8 cellular contexts compared by ENCODE assay signal in the genomic region with DNA sequence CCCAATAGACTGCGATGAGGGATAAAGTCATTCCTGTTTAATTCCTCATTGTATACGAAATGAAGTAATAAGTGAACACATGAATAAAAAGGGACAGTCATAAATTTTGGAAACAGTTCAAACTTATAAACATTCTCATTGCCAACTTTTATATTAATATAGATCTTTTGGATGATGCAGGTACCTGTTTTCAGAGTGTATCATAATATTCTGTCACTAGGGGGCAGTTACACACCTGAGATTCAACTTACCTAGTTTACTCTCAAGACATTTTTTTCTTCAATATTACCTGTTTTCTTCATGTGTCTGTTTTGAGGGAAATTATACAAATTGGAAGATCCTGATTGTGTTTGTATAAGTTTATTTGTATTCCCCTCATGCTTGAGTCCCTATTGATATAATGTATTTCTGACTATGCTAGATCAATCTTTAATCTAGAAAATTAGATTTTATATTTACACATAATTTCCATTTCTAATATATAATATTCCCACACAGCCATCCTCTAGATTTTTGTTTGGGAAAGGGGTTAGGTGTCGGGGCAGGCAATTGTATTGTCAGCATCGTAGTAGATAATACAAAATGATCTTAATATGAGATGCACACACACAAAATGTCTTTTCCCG. TPM values are rescaled to one million over a fixed set of nuclear protein-coding genes. Genes with fewer than 3 reads are reported as not detected.
DNase-seq lines count a peak whose midpoint lies in the region; ATAC-seq and TF ChIP-seq lines count a peak whose summit lies in the region.

No MANE protein-coding gene starts in this region.

- WGBS in aorta, 2 donors, result 78 to 79% methylated on average over 5 of the region's 5 CpGs

- H3K4me1 Mint-ChIP-seq in osteocyte (ENCODE audit: unreplicated experiment), result peaks cover 9% of the 10 kb centered on the region

- no peaks in the 10 kb centered on the region for H3K36me3 ChIP-seq in aorta (ENCODE audit: control insufficient read depth in 1 of 2, insufficient read depth in 2 of 2, low read length in 1 of 2)

- no peak overlapping the region for H3K27ac ChIP-seq in aorta (ENCODE audit: low read depth in 1 of 2, low read length in 2 of 2)

- H3K4me1 ChIP-seq in aorta (ENCODE audit: control insufficient read depth in 1 of 2, insufficient read depth in 2 of 2, low read length in 2 of 2), result no peaks in the 10 kb centered on the region

- peaks cover 3% of the 10 kb centered on the region for H3K9me3 Mint-ChIP-seq in osteocyte (ENCODE audit: unreplicated experiment)

- intact Hi-C loops in posterior cingulate gyrus (cut with DNase I), result loop anchor here (5.0 kb wide), 1 partner anchor 784 kb away; no protein-coding TSS in a partner anchor
- intact Hi-C loops in aorta (cut with DNase I), result no loop called here

- in situ Hi-C loops in G401 (cut with HindIII; ENCODE audit: low sequenced_read_pairs), result no loop called here

- H3K9me3 ChIP-seq in aorta (ENCODE audit: control insufficient read depth, low read length), result no peaks in the 10 kb centered on the region

- TF ChIP-seq CTCF in LNCAP (IDR thresholded peaks at IDR 0.05) (peak; percentile 72), osteocyte (IDR thresholded peaks at IDR 0.05) (peak; percentile 53)

- peaks cover 28% of the 10 kb centered on the region for H3K36me3 Mint-ChIP-seq in osteocyte (ENCODE audit: unreplicated experiment)

- no peak overlapping the region for H3K4me3 Mint-ChIP-seq in osteocyte (ENCODE audit: unreplicated experiment)

- no peak overlapping the region for H3K27ac Mint-ChIP-seq in osteocyte (ENCODE audit: unreplicated experiment)

- H3K27me3 Mint-ChIP-seq in osteocyte (ENCODE audit: unreplicated experiment), result no peaks in the 10 kb centered on the region

- H3K27me3 ChIP-seq in aorta (ENCODE audit: control insufficient read depth in 1 of 2, insufficient read depth in 2 of 2, low read length in 1 of 2), result no peaks in the 10 kb centered on the region

- H3K4me3 ChIP-seq in aorta (ENCODE audit: low read length in 2 of 2), result no peak overlapping the region

- DNase-seq in G401 (ENCODE audit: low spot score), result peak; percentile 61
- peak; percentile 34 for DNase-seq in cerebellum (ENCODE audit: low spot score)
- DNase-seq in osteocyte (ENCODE audit: extremely low spot score, unreplicated experiment), result no peak
- no peak for DNase-seq in posterior cingulate gyrus
- DNase-seq in aorta, result no peak
- DNase-seq in central memory CD4-positive, alpha-beta T cell, result no peak

- ATAC-seq in GM21786 (IDR thresholded peaks at IDR 0.05; ENCODE audit: unreplicated experiment) (no peak), aorta (ENCODE audit: low FRiP score) (no peak)

RNA-seq across cellular contexts. Expression of a gene that starts 18.3 kb away (rescaled TPM):
- 17.6 and 19.8 TPM in 2 replicates for total RNA-seq in G401 (2014; rRNA removed; shearing (Covaris generic))
- total RNA-seq in cerebellum (8.4 TPM), osteocyte (6.3 and 7.1 TPM in 2 replicates), aorta (1 to 10 TPM; 8.0 to 8.9 TPM)
- polyA plus RNA-seq in aorta, result 10 to 100 TPM in 1 of 2 donors, 1 to 10 TPM in 1; 6.4 to 15.5 TPM

Comparison
In these comparisons a context has a peak if more than half of its experiments do, and no peak if none do; other contexts are left out.
1. DNase-seq: peak in G401 (single experiment) and cerebellum (single experiment); none in osteocyte (single experiment), posterior cingulate gyrus (0 of 10), aorta (0 of 2) and central memory CD4-positive, alpha-beta T cell (single experiment).